Comparison of ENCODE assay signal across 20 cellular contexts in genomic region chr16:89195521-89196171, GRCh38. TPM values are rescaled to one million over a fixed set of nuclear protein-coding genes. Genes with fewer than 3 reads are reported as not detected.
DNase-seq lines count a peak whose midpoint lies in the region; ATAC-seq and TF ChIP-seq lines count a peak whose summit lies in the region.
"Had no signal": no experiment of that assay in that cellular context is flagged by ENCODE, and none has a peak within 500 bp of the region (broad histone marks: within the 10 kb centered on the region; RNA-seq: fewer than 3 reads in every experiment).

No MANE protein-coding gene starts in this region.

- H3K27me3 ChIP-seq in RWPE2 (ENCODE audit: insufficient read depth, poor library complexity, severe bottlenecking) = peaks cover 13% of the 10 kb centered on the region

- H3K9me3 Mint-ChIP-seq in CD14-positive monocyte = peaks cover 0 to 9% (median 6%) of the 10 kb centered on the region in 7 donors

- H3K27ac Mint-ChIP-seq in CD14-positive monocyte = no peak overlapping the region
- H3K27ac Mint-ChIP-seq: CD4-positive, CD25-positive, alpha-beta regulatory T cell had no signal

- intact Hi-C loops in CD14-positive monocyte (cut with micrococcal nuclease) = loop anchor here in 1 of 2 donors (10.0 kb wide), 1 partner anchor 91 kb away; no protein-coding TSS in a partner anchor
- intact Hi-C loops in posterior vena cava (cut with DNase I) = no loop called here

- no peak for TF ChIP-seq CTCF in CD14-positive monocyte (IDR thresholded peaks at IDR 0.05)
- TF ChIP-seq CTCF in RWPE2 (IDR thresholded peaks at IDR 0.05; ENCODE audit: poor library complexity, severe bottlenecking) = no peak

- peaks cover 10% of the 10 kb centered on the region for H3K4me1 Mint-ChIP-seq in CD14-positive monocyte

- DNase-seq in CD14-positive monocyte (ENCODE audit: low spot score) (peak; percentile 40), RWPE2 (ENCODE audit: low spot score) (peak; percentile 71), islet precursor cell (peak; percentile 74), posterior vena cava (ENCODE audit: low spot score) (peak; percentile 72), kidney tubule cell (ENCODE audit: low spot score) (no peak), germinal center (ENCODE audit: low spot score) (no peak)
- DNase-seq: ACHN; AML-193; CD4-positive, CD25-positive, alpha-beta regulatory T cell; DMS79; NCI-H1436 treated with DMSO at 0.1 percent for 48 hours; NCI-H2081; NCI-H510A treated with DMSO at 0.1 percent for 48 hours; NCI-H82; PC-9 had no signal

- peaks cover 28 to 46% (median 43%) of the 10 kb centered on the region in 3 donors for H3K27me3 Mint-ChIP-seq in CD14-positive monocyte (ENCODE audit: low read depth in 3 of 3)

- H3K9me3 ChIP-seq in RWPE2 (ENCODE audit: severe bottlenecking) = no peaks in the 10 kb centered on the region
- H3K9me3 ChIP-seq: SJSA1 had no signal

- no peak overlapping the region for H3K4me3 Mint-ChIP-seq in CD14-positive monocyte

- ATAC-seq in RWPE2 (ENCODE audit: low read depth) (no peak), esophagus mucosa (no peak), HG03432 (IDR thresholded peaks at IDR 0.05; ENCODE audit: unreplicated experiment) (no peak)

- no peaks in the 10 kb centered on the region for H3K36me3 ChIP-seq in RWPE2 (ENCODE audit: low read depth)
- H3K36me3 ChIP-seq: SJSA1 had no signal

- H3K4me1 ChIP-seq in RWPE2 (ENCODE audit: insufficient read depth, poor library complexity, severe bottlenecking) = no peaks in the 10 kb centered on the region

- H3K4me3 ChIP-seq in RWPE2 (ENCODE audit: severe bottlenecking) = no peak overlapping the region
- H3K4me3 ChIP-seq: PC-9, SJSA1 had no signal

- H3K27ac ChIP-seq in RWPE2 (ENCODE audit: poor library complexity, severe bottlenecking) = no peak overlapping the region
- H3K27ac ChIP-seq: KMS-11, PC-9, SJSA1 had no signal

- no peaks in the 10 kb centered on the region for H3K36me3 Mint-ChIP-seq in CD14-positive monocyte
- H3K36me3 Mint-ChIP-seq: CD4-positive, CD25-positive, alpha-beta regulatory T cell had no signal

RNA-seq across cellular contexts. Expression of gene SLC22A31, which starts 4.7 kb away (rescaled TPM):
- not detected for polyA plus RNA-seq in CD14-positive monocyte
- total RNA-seq in posterior vena cava = 1 to 10 TPM in 1 of 2 donors, not detected in 1; 4.5 TPM
- not detected for total RNA-seq in esophagus mucosa
- total RNA-seq: CD4-positive, CD25-positive, alpha-beta regulatory T cell; M059J; SJSA1 had no signal

RNA-seq across cellular contexts. Expression of gene ZNF778, which starts 21.9 kb away (rescaled TPM):
- under 1 TPM; 0.51 to 0.60 TPM for polyA plus RNA-seq in CD14-positive monocyte
- total RNA-seq in posterior vena cava (1 to 10 TPM; 8.4 to 9.3 TPM), esophagus mucosa (5.3 TPM)

RNA-seq across cellular contexts. Expression of gene CDH15, which starts 24.1 kb away (rescaled TPM):
- not detected for polyA plus RNA-seq in CD14-positive monocyte
- total RNA-seq in posterior vena cava (under 1 TPM in 1 of 2 donors, not detected in 1; 0.46 TPM), esophagus mucosa (not detected)
- total RNA-seq: PC-9 had no signal
- polyA plus RNA-seq: CD4-positive, CD25-positive, alpha-beta regulatory T cell had no signal

Comparison
In these comparisons a context has a peak if more than half of its experiments do, and no peak if none do; other contexts are left out.
1. DNase-seq: peak in CD14-positive monocyte (single experiment), RWPE2 (single experiment), islet precursor cell (single experiment) and posterior vena cava (single experiment); none in kidney tubule cell (single experiment) and germinal center (single experiment).